Comparison of ENCODE assay signal across 1 cellular context in the genomic region with DNA sequence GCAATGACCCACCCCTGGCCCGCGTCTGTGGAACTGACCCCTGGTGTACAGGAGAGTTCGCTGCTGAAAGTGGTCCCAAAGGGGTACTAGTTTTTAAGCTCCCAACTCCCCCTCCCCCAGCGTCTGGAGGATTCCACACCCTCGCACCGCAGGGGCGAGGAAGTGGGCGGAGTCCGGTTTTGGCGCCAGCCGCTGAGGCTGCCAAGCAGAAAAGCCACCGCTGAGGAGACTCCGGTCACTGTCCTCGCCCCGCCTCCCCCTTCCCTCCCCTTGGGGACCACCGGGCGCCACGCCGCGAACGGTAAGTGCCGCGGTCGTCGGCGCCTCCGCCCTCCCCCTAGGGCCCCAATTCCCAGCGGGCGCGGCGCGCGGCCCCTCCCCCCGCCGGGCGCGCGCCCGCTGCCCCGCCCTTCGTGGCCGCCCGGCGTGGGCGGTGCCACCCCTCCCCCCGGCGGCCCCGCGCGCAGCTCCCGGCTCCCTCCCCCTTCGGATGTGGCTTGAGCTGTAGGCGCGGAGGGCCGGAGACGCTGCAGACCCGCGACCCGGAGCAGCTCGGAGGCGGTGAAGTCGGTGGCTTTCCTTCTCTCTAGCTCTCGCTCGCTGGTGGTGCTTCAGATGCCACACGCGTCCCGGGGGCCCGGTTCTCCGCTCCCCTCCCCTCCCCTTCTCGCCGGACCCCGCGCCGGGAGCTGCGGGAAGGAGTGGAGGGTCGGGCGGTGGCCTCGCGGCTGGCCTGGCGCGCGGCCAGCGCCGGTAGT.
TF ChIP-seq lines count a peak whose summit lies in the region.

A gene (plus strand): TSS at position 485 of the 758 bp plus-strand sequence. CDS start 1,254 bp downstream, outside the sequence.

TF ChIP-seq in WTC11, 78 proteins besides CTCF, POLR2A, EP300 and RAD21 (continued from another document and continues in another):
- TF ChIP-seq, protein P1, sequence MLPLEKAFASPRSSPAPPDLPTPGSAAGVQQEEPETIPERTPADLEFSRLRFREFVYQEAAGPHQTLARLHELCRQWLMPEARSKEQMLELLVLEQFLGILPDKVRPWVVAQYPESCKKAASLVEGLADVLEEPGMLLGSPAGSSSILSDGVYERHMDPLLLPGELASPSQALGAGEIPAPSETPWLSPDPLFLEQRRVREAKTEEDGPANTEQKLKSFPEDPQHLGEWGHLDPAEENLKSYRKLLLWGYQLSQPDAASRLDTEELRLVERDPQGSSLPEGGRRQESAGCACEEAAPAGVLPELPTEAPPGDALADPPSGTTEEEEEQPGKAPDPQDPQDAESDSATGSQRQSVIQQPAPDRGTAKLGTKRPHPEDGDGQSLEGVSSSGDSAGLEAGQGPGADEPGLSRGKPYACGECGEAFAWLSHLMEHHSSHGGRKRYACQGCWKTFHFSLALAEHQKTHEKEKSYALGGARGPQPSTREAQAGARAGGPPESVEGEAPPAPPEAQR (CRISPR knock-in tag; IDR thresholded peaks at IDR 0.05): no peak
- TF ChIP-seq KAT7 (CRISPR knock-in tag; IDR thresholded peaks at IDR 0.05; ENCODE audit: borderline replicate concordance): peak; percentile 59; the same call in 1 of the 2 replicates
- TF ChIP-seq, protein P2, sequence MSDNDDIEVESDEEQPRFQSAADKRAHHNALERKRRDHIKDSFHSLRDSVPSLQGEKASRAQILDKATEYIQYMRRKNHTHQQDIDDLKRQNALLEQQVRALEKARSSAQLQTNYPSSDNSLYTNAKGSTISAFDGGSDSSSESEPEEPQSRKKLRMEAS (CRISPR knock-in tag; IDR thresholded peaks at IDR 0.05): no peak; the same call in 1 of the 2 replicates
- TF ChIP-seq, protein P3, sequence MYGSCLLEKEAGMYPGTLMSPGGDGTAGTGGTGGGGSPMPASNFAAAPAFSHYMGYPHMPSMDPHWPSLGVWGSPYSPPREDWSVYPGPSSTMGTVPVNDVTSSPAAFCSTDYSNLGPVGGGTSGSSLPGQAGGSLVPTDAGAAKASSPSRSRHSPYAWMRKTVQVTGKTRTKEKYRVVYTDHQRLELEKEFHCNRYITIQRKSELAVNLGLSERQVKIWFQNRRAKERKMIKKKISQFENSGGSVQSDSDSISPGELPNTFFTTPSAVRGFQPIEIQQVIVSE (CRISPR knock-in tag; IDR thresholded peaks at IDR 0.05; ENCODE audit: borderline replicate concordance): 0 out of 2 replicates have a peak, but pooled peaks have one; percentile 53
- TF ChIP-seq, protein P4, sequence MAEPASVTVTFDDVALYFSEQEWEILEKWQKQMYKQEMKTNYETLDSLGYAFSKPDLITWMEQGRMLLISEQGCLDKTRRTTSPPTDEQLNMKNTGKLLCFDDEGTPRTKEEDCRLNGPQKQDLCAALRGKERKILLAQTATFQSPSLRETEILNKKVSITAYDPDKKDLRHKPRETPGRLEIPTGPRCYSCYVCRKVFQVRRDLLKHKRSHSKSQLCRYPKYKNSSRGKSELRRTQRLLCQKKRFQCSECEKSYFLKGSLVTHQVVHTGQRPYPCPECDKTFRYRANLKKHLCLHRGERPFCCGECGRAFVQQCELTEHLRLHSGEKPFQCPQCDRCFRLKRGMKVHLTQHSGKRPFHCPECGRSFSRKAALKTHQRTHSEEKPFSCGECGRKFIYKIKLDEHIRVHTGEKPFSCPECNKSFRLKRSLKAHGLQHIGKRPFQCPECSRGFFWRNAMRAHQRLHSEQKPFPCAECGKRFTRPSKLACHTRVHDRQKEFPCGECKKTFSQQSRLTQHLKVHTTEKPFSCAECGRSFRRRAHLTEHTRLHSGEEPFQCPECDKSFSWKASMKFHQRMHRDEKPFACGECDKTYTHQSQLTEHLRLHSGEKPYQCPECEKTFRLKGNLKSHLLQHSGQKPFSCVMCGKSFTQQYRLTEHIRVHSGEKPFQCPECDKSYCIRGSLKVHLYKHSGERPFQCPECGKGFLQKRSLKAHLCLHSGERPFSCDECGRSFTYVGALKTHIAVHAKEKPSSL (CRISPR knock-in tag; conservative IDR thresholded peaks at IDR 0.05): no peak
- TF ChIP-seq ZNF121 (CRISPR knock-in tag; IDR thresholded peaks at IDR 0.05): no peak
- TF ChIP-seq ZNF423 (CRISPR knock-in tag; IDR thresholded peaks at IDR 0.05): no peak
- TF ChIP-seq, protein P5, sequence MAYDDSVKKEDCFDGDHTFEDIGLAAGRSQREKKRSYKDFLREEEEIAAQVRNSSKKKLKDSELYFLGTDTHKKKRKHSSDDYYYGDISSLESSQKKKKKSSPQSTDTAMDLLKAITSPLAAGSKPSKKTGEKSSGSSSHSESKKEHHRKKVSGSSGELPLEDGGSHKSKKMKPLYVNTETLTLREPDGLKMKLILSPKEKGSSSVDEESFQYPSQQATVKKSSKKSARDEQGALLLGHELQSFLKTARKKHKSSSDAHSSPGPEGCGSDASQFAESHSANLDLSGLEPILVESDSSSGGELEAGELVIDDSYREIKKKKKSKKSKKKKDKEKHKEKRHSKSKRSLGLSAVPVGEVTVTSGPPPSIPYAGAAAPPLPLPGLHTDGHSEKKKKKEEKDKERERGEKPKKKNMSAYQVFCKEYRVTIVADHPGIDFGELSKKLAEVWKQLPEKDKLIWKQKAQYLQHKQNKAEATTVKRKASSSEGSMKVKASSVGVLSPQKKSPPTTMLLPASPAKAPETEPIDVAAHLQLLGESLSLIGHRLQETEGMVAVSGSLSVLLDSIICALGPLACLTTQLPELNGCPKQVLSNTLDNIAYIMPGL (CRISPR knock-in tag; IDR thresholded peaks at IDR 0.05): peak; percentile 25; the same call in 1 of the 2 replicates
- no peak for TF ChIP-seq CREB1 (CRISPR knock-in tag; IDR thresholded peaks at IDR 0.05)
- TF ChIP-seq ZNF317 (CRISPR knock-in tag; IDR thresholded peaks at IDR 0.05; ENCODE audit: borderline replicate concordance, low read depth): no peak
- no peak for TF ChIP-seq SMAD3 (CRISPR knock-in tag; IDR thresholded peaks at IDR 0.05; ENCODE audit: borderline replicate concordance)
- no peak for TF ChIP-seq TEAD4 (CRISPR knock-in tag; IDR thresholded peaks at IDR 0.05)
- no peak for TF ChIP-seq PRRX2 (CRISPR knock-in tag; IDR thresholded peaks at IDR 0.05)
- no peak for TF ChIP-seq GRHL2 (CRISPR knock-in tag; IDR thresholded peaks at IDR 0.05; ENCODE audit: insufficient replicate concordance, severe bottlenecking)
- no peak for TF ChIP-seq CREM (CRISPR knock-in tag; IDR thresholded peaks at IDR 0.05)
- no peak for TF ChIP-seq FOXP1 (CRISPR knock-in tag; IDR thresholded peaks at IDR 0.05; ENCODE audit: borderline replicate concordance)
- TF ChIP-seq, protein P6, sequence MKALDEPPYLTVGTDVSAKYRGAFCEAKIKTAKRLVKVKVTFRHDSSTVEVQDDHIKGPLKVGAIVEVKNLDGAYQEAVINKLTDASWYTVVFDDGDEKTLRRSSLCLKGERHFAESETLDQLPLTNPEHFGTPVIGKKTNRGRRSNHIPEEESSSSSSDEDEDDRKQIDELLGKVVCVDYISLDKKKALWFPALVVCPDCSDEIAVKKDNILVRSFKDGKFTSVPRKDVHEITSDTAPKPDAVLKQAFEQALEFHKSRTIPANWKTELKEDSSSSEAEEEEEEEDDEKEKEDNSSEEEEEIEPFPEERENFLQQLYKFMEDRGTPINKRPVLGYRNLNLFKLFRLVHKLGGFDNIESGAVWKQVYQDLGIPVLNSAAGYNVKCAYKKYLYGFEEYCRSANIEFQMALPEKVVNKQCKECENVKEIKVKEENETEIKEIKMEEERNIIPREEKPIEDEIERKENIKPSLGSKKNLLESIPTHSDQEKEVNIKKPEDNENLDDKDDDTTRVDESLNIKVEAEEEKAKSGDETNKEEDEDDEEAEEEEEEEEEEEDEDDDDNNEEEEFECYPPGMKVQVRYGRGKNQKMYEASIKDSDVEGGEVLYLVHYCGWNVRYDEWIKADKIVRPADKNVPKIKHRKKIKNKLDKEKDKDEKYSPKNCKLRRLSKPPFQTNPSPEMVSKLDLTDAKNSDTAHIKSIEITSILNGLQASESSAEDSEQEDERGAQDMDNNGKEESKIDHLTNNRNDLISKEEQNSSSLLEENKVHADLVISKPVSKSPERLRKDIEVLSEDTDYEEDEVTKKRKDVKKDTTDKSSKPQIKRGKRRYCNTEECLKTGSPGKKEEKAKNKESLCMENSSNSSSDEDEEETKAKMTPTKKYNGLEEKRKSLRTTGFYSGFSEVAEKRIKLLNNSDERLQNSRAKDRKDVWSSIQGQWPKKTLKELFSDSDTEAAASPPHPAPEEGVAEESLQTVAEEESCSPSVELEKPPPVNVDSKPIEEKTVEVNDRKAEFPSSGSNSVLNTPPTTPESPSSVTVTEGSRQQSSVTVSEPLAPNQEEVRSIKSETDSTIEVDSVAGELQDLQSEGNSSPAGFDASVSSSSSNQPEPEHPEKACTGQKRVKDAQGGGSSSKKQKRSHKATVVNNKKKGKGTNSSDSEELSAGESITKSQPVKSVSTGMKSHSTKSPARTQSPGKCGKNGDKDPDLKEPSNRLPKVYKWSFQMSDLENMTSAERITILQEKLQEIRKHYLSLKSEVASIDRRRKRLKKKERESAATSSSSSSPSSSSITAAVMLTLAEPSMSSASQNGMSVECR (CRISPR knock-in tag; IDR thresholded peaks at IDR 0.05; ENCODE audit: borderline replicate concordance): peak; percentile 58; the same call in 1 of the 2 replicates
- TF ChIP-seq, protein P7, sequence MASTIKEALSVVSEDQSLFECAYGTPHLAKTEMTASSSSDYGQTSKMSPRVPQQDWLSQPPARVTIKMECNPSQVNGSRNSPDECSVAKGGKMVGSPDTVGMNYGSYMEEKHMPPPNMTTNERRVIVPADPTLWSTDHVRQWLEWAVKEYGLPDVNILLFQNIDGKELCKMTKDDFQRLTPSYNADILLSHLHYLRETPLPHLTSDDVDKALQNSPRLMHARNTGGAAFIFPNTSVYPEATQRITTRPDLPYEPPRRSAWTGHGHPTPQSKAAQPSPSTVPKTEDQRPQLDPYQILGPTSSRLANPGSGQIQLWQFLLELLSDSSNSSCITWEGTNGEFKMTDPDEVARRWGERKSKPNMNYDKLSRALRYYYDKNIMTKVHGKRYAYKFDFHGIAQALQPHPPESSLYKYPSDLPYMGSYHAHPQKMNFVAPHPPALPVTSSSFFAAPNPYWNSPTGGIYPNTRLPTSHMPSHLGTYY (CRISPR knock-in tag; IDR thresholded peaks at IDR 0.05): no peak
- TF ChIP-seq, protein P8, sequence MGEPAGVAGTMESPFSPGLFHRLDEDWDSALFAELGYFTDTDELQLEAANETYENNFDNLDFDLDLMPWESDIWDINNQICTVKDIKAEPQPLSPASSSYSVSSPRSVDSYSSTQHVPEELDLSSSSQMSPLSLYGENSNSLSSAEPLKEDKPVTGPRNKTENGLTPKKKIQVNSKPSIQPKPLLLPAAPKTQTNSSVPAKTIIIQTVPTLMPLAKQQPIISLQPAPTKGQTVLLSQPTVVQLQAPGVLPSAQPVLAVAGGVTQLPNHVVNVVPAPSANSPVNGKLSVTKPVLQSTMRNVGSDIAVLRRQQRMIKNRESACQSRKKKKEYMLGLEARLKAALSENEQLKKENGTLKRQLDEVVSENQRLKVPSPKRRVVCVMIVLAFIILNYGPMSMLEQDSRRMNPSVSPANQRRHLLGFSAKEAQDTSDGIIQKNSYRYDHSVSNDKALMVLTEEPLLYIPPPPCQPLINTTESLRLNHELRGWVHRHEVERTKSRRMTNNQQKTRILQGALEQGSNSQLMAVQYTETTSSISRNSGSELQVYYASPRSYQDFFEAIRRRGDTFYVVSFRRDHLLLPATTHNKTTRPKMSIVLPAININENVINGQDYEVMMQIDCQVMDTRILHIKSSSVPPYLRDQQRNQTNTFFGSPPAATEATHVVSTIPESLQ (CRISPR knock-in tag; IDR thresholded peaks at IDR 0.05): no peak
- TF ChIP-seq ZNF138 (CRISPR knock-in tag; conservative IDR thresholded peaks at IDR 0.05): no peak
- TF ChIP-seq RORB (CRISPR knock-in tag; IDR thresholded peaks at IDR 0.05): no peak
- peak; percentile 13; the same call in 1 of the 2 replicates for TF ChIP-seq NFYB (CRISPR knock-in tag; conservative IDR thresholded peaks at IDR 0.05; ENCODE audit: low read depth)
- no peak for TF ChIP-seq GABPB1 (CRISPR knock-in tag; IDR thresholded peaks at IDR 0.05)
- TF ChIP-seq ZNF396 (CRISPR knock-in tag; IDR thresholded peaks at IDR 0.05; ENCODE audit: borderline replicate concordance): no peak
- TF ChIP-seq FOXJ3 (CRISPR knock-in tag; IDR thresholded peaks at IDR 0.05; ENCODE audit: borderline replicate concordance): no peak
- no peak for TF ChIP-seq ZNF219 (CRISPR knock-in tag; IDR thresholded peaks at IDR 0.05; ENCODE audit: borderline replicate concordance)
- TF ChIP-seq, protein P9, sequence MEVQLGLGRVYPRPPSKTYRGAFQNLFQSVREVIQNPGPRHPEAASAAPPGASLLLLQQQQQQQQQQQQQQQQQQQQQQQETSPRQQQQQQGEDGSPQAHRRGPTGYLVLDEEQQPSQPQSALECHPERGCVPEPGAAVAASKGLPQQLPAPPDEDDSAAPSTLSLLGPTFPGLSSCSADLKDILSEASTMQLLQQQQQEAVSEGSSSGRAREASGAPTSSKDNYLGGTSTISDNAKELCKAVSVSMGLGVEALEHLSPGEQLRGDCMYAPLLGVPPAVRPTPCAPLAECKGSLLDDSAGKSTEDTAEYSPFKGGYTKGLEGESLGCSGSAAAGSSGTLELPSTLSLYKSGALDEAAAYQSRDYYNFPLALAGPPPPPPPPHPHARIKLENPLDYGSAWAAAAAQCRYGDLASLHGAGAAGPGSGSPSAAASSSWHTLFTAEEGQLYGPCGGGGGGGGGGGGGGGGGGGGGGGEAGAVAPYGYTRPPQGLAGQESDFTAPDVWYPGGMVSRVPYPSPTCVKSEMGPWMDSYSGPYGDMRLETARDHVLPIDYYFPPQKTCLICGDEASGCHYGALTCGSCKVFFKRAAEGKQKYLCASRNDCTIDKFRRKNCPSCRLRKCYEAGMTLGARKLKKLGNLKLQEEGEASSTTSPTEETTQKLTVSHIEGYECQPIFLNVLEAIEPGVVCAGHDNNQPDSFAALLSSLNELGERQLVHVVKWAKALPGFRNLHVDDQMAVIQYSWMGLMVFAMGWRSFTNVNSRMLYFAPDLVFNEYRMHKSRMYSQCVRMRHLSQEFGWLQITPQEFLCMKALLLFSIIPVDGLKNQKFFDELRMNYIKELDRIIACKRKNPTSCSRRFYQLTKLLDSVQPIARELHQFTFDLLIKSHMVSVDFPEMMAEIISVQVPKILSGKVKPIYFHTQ (CRISPR knock-in tag; IDR thresholded peaks at IDR 0.05): no peak
- TF ChIP-seq, protein P10, sequence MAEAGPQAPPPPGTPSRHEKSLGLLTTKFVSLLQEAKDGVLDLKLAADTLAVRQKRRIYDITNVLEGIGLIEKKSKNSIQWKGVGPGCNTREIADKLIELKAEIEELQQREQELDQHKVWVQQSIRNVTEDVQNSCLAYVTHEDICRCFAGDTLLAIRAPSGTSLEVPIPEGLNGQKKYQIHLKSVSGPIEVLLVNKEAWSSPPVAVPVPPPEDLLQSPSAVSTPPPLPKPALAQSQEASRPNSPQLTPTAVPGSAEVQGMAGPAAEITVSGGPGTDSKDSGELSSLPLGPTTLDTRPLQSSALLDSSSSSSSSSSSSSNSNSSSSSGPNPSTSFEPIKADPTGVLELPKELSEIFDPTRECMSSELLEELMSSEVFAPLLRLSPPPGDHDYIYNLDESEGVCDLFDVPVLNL (CRISPR knock-in tag; IDR thresholded peaks at IDR 0.05; ENCODE audit: borderline replicate concordance, low read depth): no peak; the same call in 1 of the 2 replicates
- TF ChIP-seq NFATC4 (CRISPR knock-in tag; IDR thresholded peaks at IDR 0.05): no peak
- TF ChIP-seq HMGA2 (CRISPR knock-in tag; IDR thresholded peaks at IDR 0.05): no peak
